35 cellular contexts compared by ENCODE assay signal in genomic region chr2:135373702-135374101, GRCh38.
"Had no signal": no experiment of that assay in that cellular context is flagged by ENCODE, and none has a peak within 500 bp of the region (broad histone marks: within the 10 kb centered on the region; RNA-seq: fewer than 3 reads in every experiment).

No MANE protein-coding gene starts in this region.

- H3K9me3 ChIP-seq: MG63 had no signal

- H3K36me3 ChIP-seq: MG63 had no signal

- H3K27me3 ChIP-seq: MG63 had no signal

- H3K4me3 ChIP-seq: MG63 had no signal

- DNase-seq: Karpas-422, Kasumi-1, MG63, MM.1S, MV-4-11, NCI-H1048, NCI-H1092, NCI-H1092 treated with DMSO at 0.1 percent for 48 hours, NCI-H1105, NCI-H1105 treated with DMSO at 0.1 percent for 48 hours, NCI-H1417, NCI-H1417 treated with DMSO at 0.1 percent for 48 hours, NCI-H1436, NCI-H1436 treated with DMSO at 0.1 percent for 48 hours, NCI-H146, NCI-H1694, NCI-H1694 treated with DMSO at 0.1 percent for 48 hours, NCI-H187, NCI-H187 treated with DMSO at 0.1 percent for 48 hours, NCI-H1930, NCI-H2029, NCI-H2029 treated with DMSO at 0.1 percent for 48 hours, NCI-H2081, NCI-H2081 treated with DMSO at 0.1 percent for 48 hours, NCI-H2107, NCI-H2171, NCI-H2171 treated with DMSO at 0.1 percent for 48 hours, NCI-H2227 treated with DMSO at 0.1 percent for 48 hours, NCI-H226, NCI-H345, NCI-H446, NCI-H446 treated with DMSO at 0.1 percent for 48 hours, NCI-H510A, NCI-H510A treated with DMSO at 0.1 percent for 48 hours, NCI-H524 had no signal
